ENCODE assay signal across 8 cellular contexts in the genomic region with DNA sequence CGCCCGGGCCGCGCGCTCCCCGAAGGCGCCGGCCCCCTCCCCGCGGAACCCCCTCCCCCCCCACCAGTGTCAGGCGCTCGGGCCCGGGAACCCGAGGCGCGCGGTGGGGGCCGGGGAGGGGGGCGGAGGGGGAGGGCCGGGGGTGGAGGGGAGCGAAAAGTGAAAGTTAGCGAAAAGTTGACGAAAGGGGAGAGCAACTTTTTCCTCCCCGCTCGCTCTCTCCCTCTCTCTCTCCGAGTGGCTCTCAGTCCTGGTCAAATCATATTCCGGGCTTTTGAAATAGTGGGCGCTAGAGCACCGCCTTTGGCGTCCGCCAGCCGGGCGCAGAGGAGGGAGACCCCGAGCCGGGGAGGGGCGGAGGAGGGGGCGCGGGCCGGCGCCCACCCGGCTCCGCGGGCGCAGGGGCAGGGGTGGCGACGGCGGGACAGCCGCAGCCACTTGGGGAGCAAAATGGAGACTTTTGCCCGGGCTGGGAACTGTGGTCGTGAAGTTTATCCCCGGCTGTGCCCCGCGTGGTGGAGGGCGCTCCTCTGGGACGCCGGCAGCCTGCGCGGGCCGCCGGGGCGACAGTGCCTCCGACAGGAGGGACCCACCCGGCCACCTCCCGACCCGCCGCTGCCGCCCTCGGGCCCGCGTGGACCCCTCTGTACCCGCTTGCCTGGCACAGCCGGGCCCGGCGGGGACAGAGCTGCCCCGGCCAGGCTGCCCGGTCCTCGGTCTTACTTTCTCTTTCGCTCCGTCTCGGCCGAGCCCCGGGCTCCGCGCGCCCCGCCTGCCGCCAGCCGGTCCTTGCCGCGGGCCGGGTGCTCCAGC. TPM values are rescaled to one million over a fixed set of nuclear protein-coding genes. Genes with fewer than 3 reads are reported as not detected.
DNase-seq lines count a peak whose midpoint lies in the region; ATAC-seq and TF ChIP-seq lines count a peak whose summit lies in the region.

No MANE protein-coding gene starts in this region.

- DNase-seq in EH (ENCODE audit: low read depth) (peak; percentile 48), NCI-H226 (peak; percentile 71), dorsolateral prefrontal cortex (peak in 4 of 10 donors; percentile 38 to 53 (median 42)), lower lobe of right lung (peak; percentile 55), testis (peak; percentile 69)

- H3K36me3 ChIP-seq in lower lobe of right lung (no peaks in the 10 kb centered on the region), testis (ENCODE audit: low read depth, missing control alignments) (no peaks in the 10 kb centered on the region)

- TF ChIP-seq POLR2A in testis (IDR thresholded peaks at IDR 0.05), result no peak

- intact Hi-C loops in dorsolateral prefrontal cortex (cut with DNase I) (loop anchor here in 1 of 2 donors (5.0 kb wide), 1 partner anchor 343 kb away; no protein-coding TSS in a partner anchor), lower lobe of right lung (cut with DNase I) (no loop called here), testis (cut with DNase I; ENCODE audit: low total_unique reads) (no loop called here)

- ATAC-seq in lower lobe of right lung (peak; percentile 30 to 46), HG03469 (IDR thresholded peaks at IDR 0.05; ENCODE audit: unreplicated experiment) (no peak), HG03175 (IDR thresholded peaks at IDR 0.05; ENCODE audit: unreplicated experiment) (no peak), GM18909 (IDR thresholded peaks at IDR 0.05; ENCODE audit: poor library complexity, unreplicated experiment) (no peak)

- H3K27me3 ChIP-seq in dorsolateral prefrontal cortex (peaks cover 0 to 93% (median 78%) of the 10 kb centered on the region in 45 donors), lower lobe of right lung (ENCODE audit: low read depth) (peaks cover 86% of the 10 kb centered on the region), testis (no peaks in the 10 kb centered on the region)

- H3K9me3 ChIP-seq in lower lobe of right lung, result no peaks in the 10 kb centered on the region
- no peaks in the 10 kb centered on the region for H3K9me3 ChIP-seq in testis

- H3K4me3 ChIP-seq in dorsolateral prefrontal cortex, result peak overlapping the region; percentile 41 to 79 (median 64)
- peak overlapping the region; percentile 76 for H3K4me3 ChIP-seq in lower lobe of right lung
- H3K4me3 ChIP-seq in testis, result peak overlapping the region; percentile 56 to 66

- peak in 51 of 56 donors; percentile 12 to 62 (median 37) for TF ChIP-seq CTCF in dorsolateral prefrontal cortex (IDR thresholded peaks at IDR 0.05 in 54 of 56, conservative IDR thresholded peaks at IDR 0.05 in 2 of 56; ENCODE audit: low read depth in 1 of 56, partially characterized antibody in 56 of 56)
- TF ChIP-seq CTCF in lower lobe of right lung (IDR thresholded peaks at IDR 0.05), result peak; percentile 25
- TF ChIP-seq CTCF in testis (IDR thresholded peaks at IDR 0.05), result peak; percentile 18 to 50 (median 18)

- H3K4me1 ChIP-seq in lower lobe of right lung (peaks cover 26% of the 10 kb centered on the region), testis (peaks cover 13% of the 10 kb centered on the region)

- 1% methylated on average over 14 to 80 of the region's 91 CpGs for WGBS in testis, 2 donors

- peak overlapping the region in 53 of 59 donors; percentile 26 to 95 (median 83) for H3K27ac ChIP-seq in dorsolateral prefrontal cortex
- peak overlapping the region; percentile 84 for H3K27ac ChIP-seq in lower lobe of right lung
- H3K27ac ChIP-seq in testis, result peak overlapping the region; percentile 68 to 71

RNA-seq across cellular contexts. Expression of a gene that starts 0.7 kb away (rescaled TPM):
- total RNA-seq in dorsolateral prefrontal cortex (10 to 100 TPM in 119 of 120 experiments, 1 to 10 TPM in 1; 9.8 to 52.0 (median 18.9) TPM), lower lobe of right lung (19.2 TPM), testis (1 to 10 TPM; 4.7 to 5.6 TPM)
- polyA plus RNA-seq in testis (ENCODE audit: insufficient read depth, low read depth, low replicate concordance), result 2.1 TPM

RNA-seq across cellular contexts. Expression of a gene that starts 48.4 kb away (rescaled TPM):
- total RNA-seq in dorsolateral prefrontal cortex, result under 1 TPM in 1 of 120 experiments, not detected in 119; 0.32 TPM
- not detected for total RNA-seq in lower lobe of right lung
- 100 to 1,000 TPM in 1 of 2 donors, 10 to 100 TPM in 1; 64.2 to 143 TPM for total RNA-seq in testis
- 183 TPM for polyA plus RNA-seq in testis (ENCODE audit: insufficient read depth, low read depth, low replicate concordance)

Comparison
In these comparisons a context has a peak if more than half of its experiments do, and no peak if none do; other contexts are left out.
1. ATAC-seq: peak in lower lobe of right lung (2 of 2); none in HG03469 (single experiment), HG03175 (single experiment) and GM18909 (single experiment).
2. RNA of a gene that starts 48.4 kb away (total RNA-seq): 64.2 to 143 TPM in testis; 0.32 TPM in dorsolateral prefrontal cortex and not detected in lower lobe of right lung (single experiment); every median in the first group is over 10 times any median in the second.
3. Peak in every context shown above with its lines, with median percentiles within 50 percentile points of each other: H3K27ac ChIP-seq, H3K4me3 ChIP-seq and CTCF ChIP-seq.